3 cellular contexts compared by ENCODE assay signal in genomic region chr2:96517079-96517478, GRCh38.
A peak's percentile ranks its signal among the peaks of the same experiment; 100 is the strongest.
TF ChIP-seq lines count a peak whose summit lies in the region.

No MANE protein-coding gene starts in this region.

TF ChIP-seq in HCT116, 20 proteins besides CTCF, POLR2A, EP300 and RAD21:
- TF ChIP-seq SRF (IDR thresholded peaks at IDR 0.05; ENCODE audit: low read depth) (no peak), EZH2 (IDR thresholded peaks at IDR 0.05) (no peak), CBX3 (IDR thresholded peaks at IDR 0.05; ENCODE audit: low read depth) (0 out of 2 replicates have a peak, but pooled peaks have one; percentile 38), SP1 (IDR thresholded peaks at IDR 0.05; ENCODE audit: low read depth) (no peak), CEBPB (IDR thresholded peaks at IDR 0.05; ENCODE audit: low read depth) (no peak), MAX (IDR thresholded peaks at IDR 0.05) (no peak), EZH2phosphoT487 (IDR thresholded peaks at IDR 0.05; ENCODE audit: borderline replicate concordance) (no peak)

TF ChIP-seq in HEK293, 187 proteins besides CTCF, POLR2A, EP300 and RAD21:
- TF ChIP-seq ZNF10 (tag by site-specific recombination; IDR thresholded peaks at IDR 0.05) (no peak), ZNF133 (tag by site-specific recombination; IDR thresholded peaks at IDR 0.05) (peak; percentile 59; the same call in 1 of the 2 replicates), SETDB1 (IDR thresholded peaks at IDR 0.05; ENCODE audit: insufficient read length, low read length) (peak; percentile 82), ZNF654 (tag by site-specific recombination; IDR thresholded peaks at IDR 0.05; ENCODE audit: low read depth) (no peak)

TF ChIP-seq in K562, 482 proteins besides CTCF, POLR2A, EP300 and RAD21 (continued from another document):
- TF ChIP-seq CBX3 (IDR thresholded peaks at IDR 0.05; ENCODE audit: borderline replicate concordance in 1 of 2, low read length in 2 of 2) (peak in 1 of 2 experiments; percentile 70; a peak in 1 of 3 replicates), ZFP30 (CRISPR knock-in tag; IDR thresholded peaks at IDR 0.05; ENCODE audit: borderline replicate concordance) (peak; percentile 85; the same call in 1 of the 2 replicates), SMAD3 (CRISPR knock-in tag; conservative IDR thresholded peaks at IDR 0.05) (no peak), ETV5 (CRISPR knock-in tag; IDR thresholded peaks at IDR 0.05; ENCODE audit: low read depth) (no peak)
